In genomic region chr6:1316482-1317220, GRCh38 we compare ENCODE assay signal across 1 cellular context.
TF ChIP-seq lines count a peak whose summit lies in the region.

No MANE protein-coding gene starts in this region.

TF ChIP-seq in HepG2, 621 proteins besides CTCF, POLR2A, EP300 and RAD21 (continued from another document):
- TF ChIP-seq ARID5B (CRISPR knock-in tag; IDR thresholded peaks at IDR 0.05) (peak; percentile 32; the same call in 1 of the 2 replicates), RBFOX2 (IDR thresholded peaks at IDR 0.05; ENCODE audit: low read depth, low read length) (peak; percentile 88), NR1H2 (CRISPR knock-in tag; IDR thresholded peaks at IDR 0.05; ENCODE audit: borderline replicate concordance, low read depth) (no peak), TIGD3 (CRISPR knock-in tag; IDR thresholded peaks at IDR 0.05; ENCODE audit: borderline replicate concordance) (no peak), REL (CRISPR knock-in tag; conservative IDR thresholded peaks at IDR 0.05) (peak; percentile 48; the same call in 1 of the 2 replicates), MED8 (CRISPR knock-in tag; IDR thresholded peaks at IDR 0.05; ENCODE audit: insufficient replicate concordance) (no peak), ARHGAP35 (CRISPR knock-in tag; IDR thresholded peaks at IDR 0.05; ENCODE audit: borderline replicate concordance) (peak; percentile 29; the same call in 1 of the 2 replicates)
